19 cellular contexts compared by ENCODE assay signal in genomic region chr7:16271990-16272665, GRCh38.
A peak's percentile ranks its signal among the peaks of the same experiment; 100 is the strongest.
DNase-seq lines count a peak whose midpoint lies in the region; ATAC-seq and TF ChIP-seq lines count a peak whose summit lies in the region.
"Had no signal": no experiment of that assay in that cellular context is flagged by ENCODE, and none has a peak within 500 bp of the region (broad histone marks: within the 10 kb centered on the region; RNA-seq: fewer than 3 reads in every experiment).

No MANE protein-coding gene starts in this region.

- H3K27me3 ChIP-seq in smooth muscle cell (ENCODE audit: low read depth), result no peaks in the 10 kb centered on the region
- H3K27me3 ChIP-seq: breast epithelium had no signal

- H3K4me1 ChIP-seq in smooth muscle cell (ENCODE audit: low read depth), result peaks cover 8% of the 10 kb centered on the region
- H3K4me1 ChIP-seq: breast epithelium had no signal

- in situ Hi-C loops in SK-MEL-5 (cut with HindIII; ENCODE audit: low pct_unique_long_range_greater_than_20kb, low sequenced_read_pairs) (no loop called here), GM13976 (cut with MboI; ENCODE audit: low sequenced_read_pairs, unreplicated experiment) (no loop called here)

- no peak overlapping the region for H3K27ac ChIP-seq in smooth muscle cell (ENCODE audit: low read depth)
- H3K27ac ChIP-seq: 22Rv1, breast epithelium, KMS-11 had no signal

- no peak overlapping the region for H3K4me3 ChIP-seq in smooth muscle cell
- H3K4me3 ChIP-seq: breast epithelium had no signal

- ATAC-seq in GM18498 (IDR thresholded peaks at IDR 0.05; ENCODE audit: unreplicated experiment), result no peak
- ATAC-seq: activated CD4-positive, CD25-positive, alpha-beta regulatory T cell treated with anti-CD3 and anti-CD28 coated beads, Interleukin-2, amount 50 U/mL, for 24 hours; T-cell had no signal

- no peaks in the 10 kb centered on the region for H3K9me3 ChIP-seq in smooth muscle cell (replicated peaks; ENCODE audit: low read depth)
- H3K9me3 ChIP-seq: breast epithelium had no signal

- H3K79me2 ChIP-seq in smooth muscle cell (ENCODE audit: low read depth), result no peaks in the 10 kb centered on the region

- no peaks in the 10 kb centered on the region for H3F3A ChIP-seq in smooth muscle cell (ENCODE audit: low read depth)

- no peak for TF ChIP-seq CTCF in smooth muscle cell (IDR thresholded peaks at IDR 0.05; ENCODE audit: borderline replicate concordance, insufficient read depth, poor library complexity, severe bottlenecking)
- no peak for TF ChIP-seq CTCF in GM13976 (IDR thresholded peaks at IDR 0.05; ENCODE audit: borderline replicate concordance, control extremely low read depth, extremely low read depth, insufficient read depth, missing control alignments)

- H3K4me2 ChIP-seq in smooth muscle cell, result peak overlapping the region; percentile 12
- H3K4me2 ChIP-seq: KMS-11 had no signal

- H4K20me1 ChIP-seq in smooth muscle cell (ENCODE audit: low read depth), result no peaks in the 10 kb centered on the region

- no peaks in the 10 kb centered on the region for H3K36me3 ChIP-seq in smooth muscle cell (ENCODE audit: low read depth)
- H3K36me3 ChIP-seq: breast epithelium had no signal

- H2AFZ ChIP-seq in smooth muscle cell (ENCODE audit: low read depth), result no peak overlapping the region

- no peak overlapping the region for H3K9ac ChIP-seq in smooth muscle cell (ENCODE audit: low read depth)
- H3K9ac ChIP-seq: KMS-11 had no signal

- WGBS in smooth muscle cell (ENCODE audit: low lambda C conversion rate), result 6% methylated on average over 2 of the region's 2 CpGs

- DNase-seq in DMS 273 (lab: John Stamatoyannopoulos, UW; ENCODE audit: unreplicated experiment) (peak; percentile 12), DMS 273 treated with DMSO at 0.1 percent for 48 hours (lab: John Stamatoyannopoulos, UW) (no peak), SK-MEL-5 (ENCODE audit: low read depth, low spot score) (peak; percentile 38), foreskin melanocyte (peak; percentile 34), smooth muscle cell (lab: John Stamatoyannopoulos, UW; ENCODE audit: unreplicated experiment) (no peak), GF-D8 (lab: John Stamatoyannopoulos, UW) (no peak), GM13976 (ENCODE audit: low spot score) (no peak)
- DNase-seq: activated CD8-positive, alpha-beta memory T cell treated with anti-CD3 and anti-CD28 coated beads, Interleukin-2, amount 50 U/mL, for 4 hours; activated naive CD4-positive, alpha-beta T cell treated with anti-CD3 and anti-CD28 coated beads for 36 hours; CD4-positive, CD25-positive, alpha-beta regulatory T cell; HCEC 1CT; NCI-H1436 treated with DMSO at 0.1 percent for 48 hours; NCI-H446 treated with DMSO at 0.1 percent for 48 hours; T-cell had no signal

Comparison
In these comparisons a context has a peak if more than half of its experiments do, and no peak if none do; other contexts are left out.
1. DNase-seq: peak in DMS 273 (single experiment), SK-MEL-5 (single experiment) and foreskin melanocyte (single experiment); none in DMS 273 treated with DMSO at 0.1 percent for 48 hours (single experiment), smooth muscle cell (single experiment), GF-D8 (single experiment) and GM13976 (single experiment).